1 cellular context compared by ENCODE assay signal in the genomic region with DNA sequence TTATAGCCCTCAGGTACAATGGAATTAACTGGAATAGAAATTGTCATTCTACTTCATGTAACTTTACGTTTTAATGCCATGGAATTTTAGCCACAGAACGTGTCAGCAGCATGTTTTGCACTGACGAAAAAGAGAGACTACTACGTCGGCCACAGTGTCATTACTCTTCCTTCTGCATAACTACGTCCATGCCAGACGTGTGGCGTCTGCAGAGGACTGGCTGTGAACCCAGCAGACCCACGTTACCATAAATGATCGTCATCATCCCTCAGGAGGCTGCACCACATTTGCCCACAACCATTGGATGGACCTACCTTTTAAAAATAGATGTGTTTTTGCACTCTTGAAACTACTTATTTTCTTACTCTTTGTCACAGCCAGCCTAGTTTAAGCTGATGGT.
TF ChIP-seq lines count a peak whose summit lies in the region.

No MANE protein-coding gene starts in this region.

TF ChIP-seq in GM12878, 131 proteins besides CTCF, POLR2A, EP300 and RAD21:
- peak; percentile 50; the same call in 1 of the 2 replicates for TF ChIP-seq MLLT1 (IDR thresholded peaks at IDR 0.05)
- peak in 1 of 2 experiments; percentile 8; a peak in 1 of 4 replicates for TF ChIP-seq IKZF2 (IDR thresholded peaks at IDR 0.05)
- TF ChIP-seq, protein P1, sequence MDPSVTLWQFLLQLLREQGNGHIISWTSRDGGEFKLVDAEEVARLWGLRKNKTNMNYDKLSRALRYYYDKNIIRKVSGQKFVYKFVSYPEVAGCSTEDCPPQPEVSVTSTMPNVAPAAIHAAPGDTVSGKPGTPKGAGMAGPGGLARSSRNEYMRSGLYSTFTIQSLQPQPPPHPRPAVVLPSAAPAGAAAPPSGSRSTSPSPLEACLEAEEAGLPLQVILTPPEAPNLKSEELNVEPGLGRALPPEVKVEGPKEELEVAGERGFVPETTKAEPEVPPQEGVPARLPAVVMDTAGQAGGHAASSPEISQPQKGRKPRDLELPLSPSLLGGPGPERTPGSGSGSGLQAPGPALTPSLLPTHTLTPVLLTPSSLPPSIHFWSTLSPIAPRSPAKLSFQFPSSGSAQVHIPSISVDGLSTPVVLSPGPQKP (IDR thresholded peaks at IDR 0.05; ENCODE audit: low read depth, low read length), result no peak
- TF ChIP-seq SUPT20H (IDR thresholded peaks at IDR 0.05; ENCODE audit: borderline replicate concordance, control insufficient read depth, low read depth, low read length), result no peak
- no peak for TF ChIP-seq SMARCA5 (IDR thresholded peaks at IDR 0.05)
- TF ChIP-seq MEF2B (IDR thresholded peaks at IDR 0.05; ENCODE audit: partially characterized antibody, poor library complexity, severe bottlenecking), result peak; percentile 12
